In genomic region chr5:134426362-134426761, GRCh38 we compare ENCODE assay signal across 13 cellular contexts. TPM values are rescaled to one million over a fixed set of nuclear protein-coding genes. Genes with fewer than 3 reads are reported as not detected.
A peak's percentile ranks its signal among the peaks of the same experiment; 100 is the strongest.
DNase-seq lines count a peak whose midpoint lies in the region; ATAC-seq and TF ChIP-seq lines count a peak whose summit lies in the region.
"Had no signal": no experiment of that assay in that cellular context is flagged by ENCODE, and none has a peak within 500 bp of the region (broad histone marks: within the 10 kb centered on the region; RNA-seq: fewer than 3 reads in every experiment).

No MANE protein-coding gene starts in this region.

- H3K4me3 Mint-ChIP-seq in H9: no peak overlapping the region
- H3K4me3 Mint-ChIP-seq in WTC11: no peak overlapping the region
- H3K4me3 Mint-ChIP-seq in glutamatergic neuron (ENCODE audit: unreplicated experiment): no peak overlapping the region
- H3K4me3 Mint-ChIP-seq: CD4-positive, alpha-beta T cell had no signal

- H3K9me3 Mint-ChIP-seq in H9 (peaks cover 2% of the 10 kb centered on the region in 2 experiments; a peak in 2 of 5 replicates), WTC11 (no peaks in the 10 kb centered on the region), glutamatergic neuron (ENCODE audit: unreplicated experiment) (no peaks in the 10 kb centered on the region)
- H3K9me3 Mint-ChIP-seq: CD4-positive, alpha-beta T cell had no signal

- H3K27me3 ChIP-seq in H9 (ENCODE audit: insufficient read depth, low read length): no peaks in the 10 kb centered on the region
- H3K27me3 ChIP-seq: BE2C had no signal

- no peak overlapping the region for H3K4ac ChIP-seq in H9 (ENCODE audit: low read depth, low read length)

- no peak overlapping the region for H4K5ac ChIP-seq in H9 (ENCODE audit: insufficient read length, low read depth, low read length)

- H3K4me2 ChIP-seq in H9 (ENCODE audit: insufficient read depth, insufficient read length, low read length): no peak overlapping the region

- peak overlapping the region; percentile 33; the same call in 1 of the 2 replicates for H3K14ac ChIP-seq in H9 (ENCODE audit: insufficient read depth, low read length)

- peaks cover 34 to 39% of the 10 kb centered on the region in 2 experiments for H3K4me1 Mint-ChIP-seq in H9
- peaks cover 48% of the 10 kb centered on the region for H3K4me1 Mint-ChIP-seq in WTC11
- peaks cover 11% of the 10 kb centered on the region for H3K4me1 Mint-ChIP-seq in glutamatergic neuron (ENCODE audit: low read depth, unreplicated experiment)

- peaks cover 6% of the 10 kb centered on the region for H3K23me2 ChIP-seq in H9 (ENCODE audit: insufficient read length, low read depth, low read length, poor library complexity, severe bottlenecking)

- H2AFZ ChIP-seq in H9 (ENCODE audit: low read length): no peak overlapping the region

- H2BK5ac ChIP-seq in H9 (ENCODE audit: insufficient read length, low read length): no peak overlapping the region

- H4K91ac ChIP-seq in H9 (ENCODE audit: insufficient read length, low read depth, low read length): no peak overlapping the region

- H2BK120ac ChIP-seq in H9 (ENCODE audit: low read depth, low read length, poor library complexity, severe bottlenecking): no peak overlapping the region

- H3K18ac ChIP-seq in H9 (ENCODE audit: insufficient read length, low read depth, low read length): peak overlapping the region; percentile 46

- H4K8ac ChIP-seq in H9 (replicated peaks; ENCODE audit: insufficient read length, low read depth, low read length): no peak overlapping the region

- intact Hi-C loops in posterior vena cava (cut with DNase I): no loop called here

- CTCF ChIA-PET in WTC11 (lab: Charles Lee): interaction anchor here (1.1 to 3.8 kb wide), 4 partner anchors 12 to 101 kb away, joined by 3 to 25 read pairs (median 4); partner anchors contain the start of gene CDKN2AIPNL

- peak overlapping the region; percentile 28 to 67 (median 55); a peak in 2 of 7 replicates for H3K27ac Mint-ChIP-seq in H9
- H3K27ac Mint-ChIP-seq in WTC11: peak overlapping the region; percentile 76
- no peak overlapping the region for H3K27ac Mint-ChIP-seq in glutamatergic neuron (ENCODE audit: unreplicated experiment)
- H3K27ac Mint-ChIP-seq: CD4-positive, alpha-beta T cell had no signal

- no peaks in the 10 kb centered on the region; the same call in 1 of the 2 replicates for H3K79me2 ChIP-seq in H9 (ENCODE audit: insufficient read depth, low read length)

- no peak overlapping the region for H2BK20ac ChIP-seq in H9 (ENCODE audit: low read depth, low read length, poor library complexity, severe bottlenecking)

- no peak overlapping the region for H2AK5ac ChIP-seq in H9 (ENCODE audit: insufficient read length, low read length)

- no peak overlapping the region for H3K23ac ChIP-seq in H9 (ENCODE audit: insufficient read length, low read depth, low read length)

- H3K4me1 ChIP-seq in H9 (ENCODE audit: insufficient read depth, low read length): peaks cover 4% of the 10 kb centered on the region; the same call in 1 of the 2 replicates
- H3K4me1 ChIP-seq: Caco-2 had no signal

- no peak for TF ChIP-seq CTCF in H9 (conservative IDR thresholded peaks at IDR 0.05)
- no peak for TF ChIP-seq CTCF in WTC11 (IDR thresholded peaks at IDR 0.05)
- TF ChIP-seq CTCF in glutamatergic neuron (IDR thresholded peaks at IDR 0.05; ENCODE audit: partially characterized antibody, unreplicated experiment): no peak

- H3K27me3 Mint-ChIP-seq in H9 (ENCODE audit: low read depth) (no peaks in the 10 kb centered on the region), WTC11 (ENCODE audit: low read depth) (no peaks in the 10 kb centered on the region), glutamatergic neuron (ENCODE audit: unreplicated experiment) (no peaks in the 10 kb centered on the region)
- H3K27me3 Mint-ChIP-seq: CD4-positive, alpha-beta T cell had no signal

- ATAC-seq in WTC11 (no peak), GM19035 (IDR thresholded peaks at IDR 0.05; ENCODE audit: unreplicated experiment) (no peak), HG03520 (IDR thresholded peaks at IDR 0.05; ENCODE audit: unreplicated experiment) (no peak)

- no peak overlapping the region for H3K56ac ChIP-seq in H9 (ENCODE audit: insufficient read length, low read depth, low read length)

- POLR2A ChIA-PET in WTC11 (lab: Charles Lee): interaction anchor here (0.5 to 4.6 kb wide), 5 partner anchors 9 to 479 kb away, joined by 3 to 32 read pairs (median 4); partner anchors contain the start of genes CDKN2AIPNL, JADE2 and PCBD2

- H2BK12ac ChIP-seq in H9 (ENCODE audit: insufficient read length, low read depth, low read length): peak overlapping the region; percentile 41

- H3K27ac ChIP-seq in H9 (ENCODE audit: insufficient read length, low read depth, low read length): no peak overlapping the region

- no peaks in the 10 kb centered on the region for H4K20me1 ChIP-seq in H9 (ENCODE audit: control insufficient read depth, insufficient read depth, insufficient read length)

- H3K9ac ChIP-seq in H9 (ENCODE audit: extremely low read depth, insufficient read length, low read length): no peak overlapping the region

- DNase-seq in H9 (no peak), HUDEP-2 (lab: John Stamatoyannopoulos, UW; ENCODE audit: unreplicated experiment in 76 of 76) (peak in 44 of 76 experiments; percentile 0 to 54 (median 28)), WTC11 (ENCODE audit: low spot score) (no peak), posterior vena cava (ENCODE audit: low spot score) (peak; percentile 66), mesenteric fat pad (ENCODE audit: low spot score) (no peak), glutamatergic neuron (no peak)
- DNase-seq: ACHN; BE2C; C1 segment of cervical spinal cord; Caco-2; CD4-positive, alpha-beta T cell had no signal

- H3K36me3 Mint-ChIP-seq in H9 (ENCODE audit: insufficient read depth in 1 of 3, low read depth in 3 of 3) (no peaks in the 10 kb centered on the region), WTC11 (no peaks in the 10 kb centered on the region; the same call in 1 of the 2 replicates), glutamatergic neuron (ENCODE audit: unreplicated experiment) (no peaks in the 10 kb centered on the region)

- H3K79me1 ChIP-seq in H9 (ENCODE audit: insufficient read depth, low read depth, low read length, poor library complexity, severe bottlenecking): no peaks in the 10 kb centered on the region

- no peak overlapping the region for H3T11ph ChIP-seq in H9 (ENCODE audit: low read length)

- no peaks in the 10 kb centered on the region for H3K9me3 ChIP-seq in H9 (ENCODE audit: control insufficient read depth, low read depth, low read length)
- H3K9me3 ChIP-seq: BE2C, Caco-2 had no signal

- H2BK15ac ChIP-seq in H9 (ENCODE audit: low read depth, low read length): no peak overlapping the region

- no CpG with 5 or more reads among the region's 7 CpGs for WGBS in H9 (ENCODE audit: extremely low coverage, insufficient read length, low lambda C conversion rate)

TF ChIP-seq in WTC11, 78 proteins besides CTCF, POLR2A, EP300 and RAD21 (continues in another document):
- TF ChIP-seq JAZF1 (CRISPR knock-in tag; IDR thresholded peaks at IDR 0.05) (no peak), E2F4 (CRISPR knock-in tag; IDR thresholded peaks at IDR 0.05; ENCODE audit: borderline replicate concordance, low read depth) (no peak), GTF2I (CRISPR knock-in tag; conservative IDR thresholded peaks at IDR 0.05) (no peak), FOXP1 (CRISPR knock-in tag; IDR thresholded peaks at IDR 0.05; ENCODE audit: borderline replicate concordance) (no peak), HMGXB4 (CRISPR knock-in tag; IDR thresholded peaks at IDR 0.05) (no peak), ZNF219 (CRISPR knock-in tag; IDR thresholded peaks at IDR 0.05; ENCODE audit: borderline replicate concordance) (no peak), RELA (CRISPR knock-in tag; IDR thresholded peaks at IDR 0.05; ENCODE audit: borderline replicate concordance) (no peak)

RNA-seq across cellular contexts. Expression of gene CDKN2AIPNL, which starts 14.7 kb away (rescaled TPM):
- total RNA-seq in H9 (2021): 60.0 and 60.3 TPM in 2 replicates
- 54.3 to 60.7 TPM (median 59.8 TPM) in 3 replicates for total RNA-seq in WTC11 (2021)
- total RNA-seq in posterior vena cava: 10 to 100 TPM; 18.8 to 19.4 TPM
- 19.5 TPM for total RNA-seq in mesenteric fat pad
- total RNA-seq in glutamatergic neuron (ENCODE audit: unreplicated experiment): 41.3 TPM

RNA-seq across cellular contexts. Expression of gene UBE2B, which starts 55.0 kb away (rescaled TPM):
- total RNA-seq in H9 (2021) (50.3 and 50.6 TPM in 2 replicates), WTC11 (2021) (34.6 to 39.7 TPM (median 39.2 TPM) in 3 replicates), posterior vena cava (10 to 100 TPM; 78.7 to 93.5 TPM), mesenteric fat pad (91.0 TPM), glutamatergic neuron (ENCODE audit: unreplicated experiment) (67.3 TPM)

RNA-seq across cellular contexts. Expression of gene CDKL3, which starts 59.4 kb away (rescaled TPM):
- total RNA-seq in H9 (2021) (2.5 and 2.8 TPM in 2 replicates), WTC11 (2021) (1.8 to 4.0 TPM (median 2.1 TPM) in 3 replicates), posterior vena cava (1 to 10 TPM; 4.3 to 5.1 TPM), mesenteric fat pad (2.6 TPM), glutamatergic neuron (ENCODE audit: unreplicated experiment) (4.2 TPM)

Comparison
In these comparisons a context has a peak if more than half of its experiments do, and no peak if none do; other contexts are left out.
1. DNase-seq: peak in HUDEP-2 (44 of 76) and posterior vena cava (single experiment); none in H9 (single experiment), WTC11 (single experiment), mesenteric fat pad (single experiment) and glutamatergic neuron (single experiment).